Comparison of ENCODE assay signal across 14 cellular contexts in genomic region chr2:8215159-8215863, GRCh38.
DNase-seq lines count a peak whose midpoint lies in the region; ATAC-seq and TF ChIP-seq lines count a peak whose summit lies in the region.
"Had no signal": no experiment of that assay in that cellular context is flagged by ENCODE, and none has a peak within 500 bp of the region (broad histone marks: within the 10 kb centered on the region; RNA-seq: fewer than 3 reads in every experiment).

No MANE protein-coding gene starts in this region.

- 90 to 93% (median 92%) methylated on average over 5 of the region's 5 CpGs for WGBS in heart left ventricle, 4 donors
- whole genome bisulfite sequencing in gastroesophageal sphincter (ENCODE audit: low coverage in 1 of 2), 2 donors, result 89 to 92% methylated on average over 4 to 5 of the region's 5 CpGs
- 74 to 77% methylated on average over 5 of the region's 5 CpGs for WGBS in body of pancreas, 2 donors

- H3K9me3 ChIP-seq in left ventricle myocardium inferior (replicated peaks) (peaks cover 6% of the 10 kb centered on the region), heart left ventricle (peaks cover 0 to 5% (median 0%) of the 10 kb centered on the region in 12 donors), gastroesophageal sphincter (no peaks in the 10 kb centered on the region), body of pancreas (no peaks in the 10 kb centered on the region)

- H3K4me3 ChIP-seq in left ventricle myocardium inferior, result no peak overlapping the region
- H3K4me3 ChIP-seq in heart left ventricle, result peak overlapping the region in 1 of 12 donors; percentile 2
- H3K4me3 ChIP-seq in gastroesophageal sphincter, result no peak overlapping the region
- H3K4me3 ChIP-seq in body of pancreas, result no peak overlapping the region
- H3K4me3 ChIP-seq: SK-N-MC had no signal

- TF ChIP-seq CTCF in left ventricle myocardium inferior (IDR thresholded peaks at IDR 0.05; ENCODE audit: borderline replicate concordance) (no peak), heart left ventricle (IDR thresholded peaks at IDR 0.05) (no peak), gastroesophageal sphincter (IDR thresholded peaks at IDR 0.05) (no peak), body of pancreas (IDR thresholded peaks at IDR 0.05) (no peak)

- H3K27me3 ChIP-seq in left ventricle myocardium inferior (ENCODE audit: low read depth) (no peaks in the 10 kb centered on the region), heart left ventricle (no peaks in the 10 kb centered on the region), gastroesophageal sphincter (no peaks in the 10 kb centered on the region), body of pancreas (no peaks in the 10 kb centered on the region)

- TF ChIP-seq POLR2A in heart left ventricle (IDR thresholded peaks at IDR 0.05), result no peak
- no peak for TF ChIP-seq POLR2A in gastroesophageal sphincter (IDR thresholded peaks at IDR 0.05)
- TF ChIP-seq POLR2A in body of pancreas (IDR thresholded peaks at IDR 0.05), result no peak

- H3K4me1 ChIP-seq in left ventricle myocardium inferior (peaks cover 15% of the 10 kb centered on the region), heart left ventricle (peaks cover 0 to 16% (median 5%) of the 10 kb centered on the region in 12 donors), gastroesophageal sphincter (peaks cover 0 to 14% (median 0%) of the 10 kb centered on the region in 3 donors), body of pancreas (no peaks in the 10 kb centered on the region)
- H3K4me1 ChIP-seq: parathyroid adenoma had no signal

- DNase-seq in left ventricle myocardium inferior (no peak), heart left ventricle (no peak), posterior cingulate gyrus (no peak), mesenteric fat pad (ENCODE audit: low spot score) (no peak), body of pancreas (no peak)
- DNase-seq: caudate nucleus, COR-L47, endodermal cell had no signal

- H3K36me3 ChIP-seq in left ventricle myocardium inferior, result no peaks in the 10 kb centered on the region
- no peaks in the 10 kb centered on the region for H3K36me3 ChIP-seq in heart left ventricle
- H3K36me3 ChIP-seq in gastroesophageal sphincter, result no peaks in the 10 kb centered on the region
- H3K36me3 ChIP-seq in body of pancreas (replicated peaks in 1 of 2; ENCODE audit: insufficient read depth in 1 of 2, low read depth in 2 of 2), result no peaks in the 10 kb centered on the region

- ATAC-seq in heart left ventricle (no peak), HG02623 (IDR thresholded peaks at IDR 0.05; ENCODE audit: unreplicated experiment) (peak; percentile 64), HG03457 (IDR thresholded peaks at IDR 0.05; ENCODE audit: unreplicated experiment) (peak; percentile 95), gastroesophageal sphincter (no peak), body of pancreas (no peak)
- ATAC-seq: activated naive CD4-positive, alpha-beta T cell treated with anti-CD3 and anti-CD28 coated beads, Interleukin-2, amount 50 U/mL, for 72 hours had no signal

- intact Hi-C loops in left ventricle myocardium inferior (cut with micrococcal nuclease) (loop anchor here (10.0 kb wide), 1 partner anchor 469 kb away; the partner anchor contains the start of gene ID2), heart left ventricle (cut with DNase I) (loop anchor here in 1 of 10 donors (10.0 kb wide), 1 partner anchor 469 kb away; the partner anchor contains the start of gene ID2), posterior cingulate gyrus (cut with DNase I) (no loop called here), body of pancreas (cut with DNase I) (no loop called here)

- H3K27ac ChIP-seq in left ventricle myocardium inferior (replicated peaks) (peak overlapping the region; percentile 20), heart left ventricle (peak overlapping the region in 1 of 12 donors; percentile 8), gastroesophageal sphincter (no peak overlapping the region), body of pancreas (no peak overlapping the region)
- H3K27ac ChIP-seq: parathyroid adenoma, SK-N-MC had no signal

- no peak for TF ChIP-seq EP300 in gastroesophageal sphincter (IDR thresholded peaks at IDR 0.05)

Comparison
In these comparisons a context has a peak if more than half of its experiments do, and no peak if none do; other contexts are left out.
1. ATAC-seq: peak in HG02623 (single experiment) and HG03457 (single experiment); none in heart left ventricle (0 of 4), gastroesophageal sphincter (single experiment) and body of pancreas (single experiment).